8 cellular contexts compared by ENCODE assay signal in genomic region chr10:58693919-58694318, GRCh38.
"Had no signal": no experiment of that assay in that cellular context is flagged by ENCODE, and none has a peak within 500 bp of the region (broad histone marks: within the 10 kb centered on the region; RNA-seq: fewer than 3 reads in every experiment).

No MANE protein-coding gene starts in this region.

- H2AFZ ChIP-seq: GM23338 had no signal

- H3K4me2 ChIP-seq: GM23338, KMS-11 had no signal

- DNase-seq: H9, HCEC 1CT, KBM-7 had no signal

- H3K4me3 ChIP-seq: GM23338 had no signal

- ATAC-seq: GM23338 had no signal

- H3K9ac ChIP-seq: KMS-11 had no signal

- H3K27ac ChIP-seq: KMS-11 had no signal

- FAIRE-seq: H1, H54, HTR-8/SVneo had no signal
